ENCODE assay signal across 8 cellular contexts in genomic region chr5:159051431-159052281, GRCh38. TPM values are rescaled to one million over a fixed set of nuclear protein-coding genes. Genes with fewer than 3 reads are reported as not detected.
DNase-seq lines count a peak whose midpoint lies in the region; ATAC-seq and TF ChIP-seq lines count a peak whose summit lies in the region.

No MANE protein-coding gene starts in this region.

- H3K27ac ChIP-seq in esophagus muscularis mucosa (replicated peaks in 1 of 4) = peak overlapping the region; percentile 53 to 79 (median 62)
- peak overlapping the region; percentile 16 for H3K27ac ChIP-seq in muscle layer of duodenum (ENCODE audit: low read length)

- no peaks in the 10 kb centered on the region for H3K36me3 ChIP-seq in esophagus muscularis mucosa
- no peaks in the 10 kb centered on the region for H3K36me3 ChIP-seq in muscle layer of duodenum (ENCODE audit: control insufficient read depth in 1 of 2, insufficient read depth in 2 of 2, low read length in 2 of 2)

- H3K9me3 ChIP-seq in esophagus muscularis mucosa (no peaks in the 10 kb centered on the region), muscle layer of duodenum (ENCODE audit: control insufficient read depth in 1 of 2, low read length in 2 of 2) (no peaks in the 10 kb centered on the region)

- ATAC-seq in GM18502 (IDR thresholded peaks at IDR 0.05; ENCODE audit: poor library complexity, unreplicated experiment) = no peak

- DNase-seq in EH (ENCODE audit: low read depth) (peak; percentile 17), NAMALWA (ENCODE audit: low spot score) (peak; percentile 86), esophagus muscularis mucosa (ENCODE audit: extremely low spot score) (no peak), KBM-7 (no peak), NCI-H1048 (lab: John Stamatoyannopoulos, UW) (no peak), NCI-H345 (lab: John Stamatoyannopoulos, UW) (no peak)

- peaks cover 0 to 56% (median 0%) of the 10 kb centered on the region in 4 donors for H3K27me3 ChIP-seq in esophagus muscularis mucosa
- no peaks in the 10 kb centered on the region for H3K27me3 ChIP-seq in muscle layer of duodenum (ENCODE audit: low read depth, low read length)

- TF ChIP-seq CTCF in esophagus muscularis mucosa (IDR thresholded peaks at IDR 0.05) = no peak

- TF ChIP-seq POLR2A in esophagus muscularis mucosa (IDR thresholded peaks at IDR 0.05; ENCODE audit: low read depth) = no peak

- H3K4me1 ChIP-seq in esophagus muscularis mucosa (peaks cover 24 to 55% (median 33%) of the 10 kb centered on the region in 4 donors), muscle layer of duodenum (ENCODE audit: control insufficient read depth in 1 of 2, insufficient read depth in 2 of 2, low read length in 2 of 2) (peaks cover 0 to 3% of the 10 kb centered on the region in 2 donors)

- intact Hi-C loops in esophagus muscularis mucosa (cut with DNase I) = no loop called here

- TF ChIP-seq EP300 in esophagus muscularis mucosa (IDR thresholded peaks at IDR 0.05) = no peak

- WGBS in esophagus muscularis mucosa = 41% methylated on average over 19 of the region's 37 CpGs

- peak overlapping the region; percentile 29 to 51 (median 40) for H3K4me3 ChIP-seq in esophagus muscularis mucosa
- peak overlapping the region; percentile 13 to 54 for H3K4me3 ChIP-seq in muscle layer of duodenum (ENCODE audit: low read depth in 1 of 2, low read length in 2 of 2)

- in situ Hi-C loops in KBM-7 (cut with MboI; ENCODE audit: low pct_unique_long_range_greater_than_20kb, low sequenced_read_pairs) = no loop called here

RNA-seq across cellular contexts. Expression of gene EBF1, which starts 48.1 kb away (rescaled TPM):
- 10 to 100 TPM; 15.8 to 26.7 (median 21.6) TPM for total RNA-seq in esophagus muscularis mucosa

Comparison
In these comparisons a context has a peak if more than half of its experiments do, and no peak if none do; other contexts are left out.
1. DNase-seq: peak in EH (single experiment) and NAMALWA (single experiment); none in esophagus muscularis mucosa (single experiment), KBM-7 (single experiment), NCI-H1048 (single experiment) and NCI-H345 (single experiment).